ENCODE assay signal across 9 cellular contexts in the genomic region with DNA sequence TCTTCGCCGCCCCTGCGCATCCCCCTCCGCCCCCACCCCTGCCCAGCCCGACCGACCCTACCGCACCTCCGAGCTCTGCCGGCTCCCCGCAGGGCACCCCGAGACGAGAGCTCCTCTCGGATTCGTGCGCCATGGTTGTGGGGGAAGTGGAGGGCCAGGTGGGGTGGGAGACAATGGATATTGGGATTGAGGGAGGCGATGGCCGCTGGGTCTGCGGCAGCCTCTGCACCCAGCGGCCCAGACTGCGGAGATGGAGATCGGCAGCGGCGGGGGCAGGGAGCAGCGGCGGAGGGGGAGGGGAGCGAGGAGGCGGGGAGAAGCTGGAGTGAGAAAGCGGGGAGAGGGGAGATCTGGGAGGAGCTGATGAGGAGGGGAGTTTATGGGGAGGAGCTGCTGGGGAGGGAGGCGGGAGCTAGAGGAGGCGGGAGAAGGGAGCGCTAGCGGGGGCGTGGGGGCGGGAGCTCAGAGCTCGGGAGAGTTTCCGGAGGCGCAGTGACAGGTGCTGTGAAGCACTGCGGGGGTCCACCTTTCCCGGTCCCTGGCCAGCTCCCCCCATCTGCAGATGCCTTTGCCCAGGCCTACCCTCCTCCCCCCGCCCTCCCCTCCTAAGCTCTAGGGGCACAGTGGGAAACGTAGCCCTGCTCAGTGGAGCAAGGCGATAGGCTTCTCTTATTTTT. TPM values are rescaled to one million over a fixed set of nuclear protein-coding genes. Genes with fewer than 3 reads are reported as not detected.
DNase-seq lines count a peak whose midpoint lies in the region; ATAC-seq, FAIRE-seq and TF ChIP-seq lines count a peak whose summit lies in the region.
"Had no signal": no experiment of that assay in that cellular context is flagged by ENCODE, and none has a peak within 500 bp of the region (broad histone marks: within the 10 kb centered on the region; RNA-seq: fewer than 3 reads in every experiment).

A gene (minus strand): TSS at position 352 of the 677 bp plus-strand sequence. CDS start 219 bp downstream, at position 133.

- H3K27me3 ChIP-seq in WERI-Rb-1 (ENCODE audit: insufficient read depth, low read depth, severe bottlenecking) = no peaks in the 10 kb centered on the region
- no peaks in the 10 kb centered on the region for H3K27me3 ChIP-seq in mammary epithelial cell (ENCODE audit: insufficient read depth, low read length)
- H3K27me3 ChIP-seq in small intestine (ENCODE audit: control insufficient read depth in 2 of 2, insufficient read depth in 2 of 2, low read length in 2 of 2) = no peaks in the 10 kb centered on the region

- peak within 1 kb of the TSS; percentile 46 for H3K4me3 ChIP-seq in GM12875 (ENCODE audit: low read depth, low read length)
- peak within 1 kb of the TSS; percentile 83 for H3K4me3 ChIP-seq in WERI-Rb-1 (ENCODE audit: low read depth, low read length)
- H3K4me3 ChIP-seq in mammary epithelial cell (replicated peaks in 1 of 3; ENCODE audit: insufficient read depth in 1 of 3, low read depth in 2 of 3, low read length in 3 of 3) = peak within 1 kb of the TSS; percentile 46 to 71 (median 59)
- H3K4me3 ChIP-seq in small intestine (ENCODE audit: low read depth in 1 of 2, low read length in 2 of 2) = peak within 1 kb of the TSS; percentile 44 to 56

- H3K4me1 ChIP-seq in mammary epithelial cell (ENCODE audit: insufficient read depth, low read length) (peaks cover 8% of the 10 kb centered on the region), small intestine (ENCODE audit: control insufficient read depth in 2 of 2, insufficient read depth in 1 of 2, low read depth in 1 of 2, low read length in 1 of 2) (no peaks in the 10 kb centered on the region)

- dilution Hi-C loops in mammary epithelial cell (cut with HindIII; ENCODE audit: low sequenced_read_pairs) = no loop called here

- FAIRE-seq in small intestine (lab: Jason Lieb, UNC) = no peak
- FAIRE-seq: islet of Langerhans had no signal

- H3K4me2 ChIP-seq in mammary epithelial cell (ENCODE audit: insufficient read depth, low read depth, low read length) = peak within 1 kb of the TSS; percentile 81

- in situ Hi-C loops in mammary epithelial cell (cut with MboI; ENCODE audit: low sequenced_read_pairs in 2 of 2) = no loop called here
- in situ Hi-C loops in KBM-7 (cut with MboI; ENCODE audit: low pct_unique_long_range_greater_than_20kb, low sequenced_read_pairs) = no loop called here

- H3K9me3 ChIP-seq in WERI-Rb-1 (ENCODE audit: severe bottlenecking) (no peaks in the 10 kb centered on the region), mammary epithelial cell (replicated peaks; ENCODE audit: insufficient read depth, low read length) (no peaks in the 10 kb centered on the region), small intestine (ENCODE audit: control insufficient read depth, low read depth) (no peaks in the 10 kb centered on the region)

- no TSS peak for BruUV-seq in mammary epithelial cell (replicated peaks; lab: Mats Ljungman, UMichigan)

- peak; percentile 87 for DNase-seq in NCI-H1417 treated with DMSO at 0.1 percent for 48 hours (lab: John Stamatoyannopoulos, UW)
- DNase-seq in WERI-Rb-1 = peak; percentile 97
- no peak for DNase-seq in mammary epithelial cell
- peak; percentile 86 for DNase-seq in iPS-NIHi11 (ENCODE audit: low spot score)
- DNase-seq in small intestine = peak; percentile 27
- DNase-seq in KBM-7 = no peak

- intact Hi-C loops in mammary epithelial cell (cut with micrococcal nuclease) = no loop called here

- peak within 1 kb of the TSS; percentile 91 for H2AFZ ChIP-seq in mammary epithelial cell (ENCODE audit: low read depth, low read length)

- CTCF ChIA-PET in mammary epithelial cell (lab: Charles Lee; ENCODE audit: low non-redundant PET) = no interaction called here

- no peak within 1 kb of the TSS for H3K9ac ChIP-seq in mammary epithelial cell (ENCODE audit: insufficient read depth, low read length)

- WGBS in mammary epithelial cell (ENCODE audit: low coverage, missing lambda C conversion rate) = 4% methylated on average over 5 of the region's 42 CpGs
- WGBS in small intestine, 3 donors = 1 to 2% (median 1%) methylated on average over 35 to 42 of the region's 42 CpGs

- H3K36me3 ChIP-seq in WERI-Rb-1 = peaks cover 41% of the 10 kb centered on the region
- H3K36me3 ChIP-seq in mammary epithelial cell (ENCODE audit: insufficient read depth, low read length) = no peaks in the 10 kb centered on the region
- no peaks in the 10 kb centered on the region for H3K36me3 ChIP-seq in small intestine (ENCODE audit: control insufficient read depth in 2 of 2, insufficient read depth in 2 of 2, low read length in 2 of 2)

- no peaks in the 10 kb centered on the region for H3K79me2 ChIP-seq in mammary epithelial cell (ENCODE audit: insufficient read depth, low read length)

- TF ChIP-seq CTCF in GM12875 (IDR thresholded peaks at IDR 0.05; ENCODE audit: borderline replicate concordance, insufficient read depth, low read depth, low read length) = no peak
- no peak for TF ChIP-seq CTCF in WERI-Rb-1 (IDR thresholded peaks at IDR 0.05; ENCODE audit: low read depth, low read length)
- TF ChIP-seq CTCF in mammary epithelial cell (conservative IDR thresholded peaks at IDR 0.05 in 1 of 2, IDR thresholded peaks at IDR 0.05 in 1 of 2; ENCODE audit: extremely low read depth in 1 of 2, insufficient read depth in 1 of 2, low read depth in 1 of 2, low read length in 2 of 2) = no peak

- no peak for ATAC-seq in HG03520 (IDR thresholded peaks at IDR 0.05; ENCODE audit: unreplicated experiment)

- H3K27ac ChIP-seq in WERI-Rb-1 = peak within 1 kb of the TSS; percentile 97
- no peak within 1 kb of the TSS for H3K27ac ChIP-seq in mammary epithelial cell (ENCODE audit: insufficient read depth, low read depth, low read length)
- H3K27ac ChIP-seq in small intestine (ENCODE audit: low read depth in 1 of 2, low read length in 1 of 2) = peak within 1 kb of the TSS in 1 of 2 donors; percentile 61

- H4K20me1 ChIP-seq in mammary epithelial cell (ENCODE audit: insufficient read depth, low read length) = no peaks in the 10 kb centered on the region

RNA-seq across cellular contexts. Expression of the gene that starts here (rescaled TPM):
- 1 to 10 TPM; 3.2 to 3.3 TPM for total RNA-seq in mammary epithelial cell
- 2.1 TPM for polyA plus RNA-seq in mammary epithelial cell
- polyA minus RNA-seq in mammary epithelial cell = 9.1 TPM
- 1 to 10 TPM in 2 of 3 donors, not detected in 1; 1.6 to 2.5 TPM for polyA plus RNA-seq in small intestine

Comparison
In these comparisons a context has a peak if more than half of its experiments do, and no peak if none do; other contexts are left out.
1. DNase-seq: peak in NCI-H1417 treated with DMSO at 0.1 percent for 48 hours (single experiment), WERI-Rb-1 (single experiment), iPS-NIHi11 (single experiment) and small intestine (single experiment); none in mammary epithelial cell (single experiment) and KBM-7 (single experiment).
2. Peak in every context shown above with its lines, with median percentiles within 50 percentile points of each other: H3K4me3 ChIP-seq.